15 cellular contexts compared by ENCODE assay signal in genomic region chr2:214261683-214262082, GRCh38.
DNase-seq lines count a peak whose midpoint lies in the region; FAIRE-seq and TF ChIP-seq lines count a peak whose summit lies in the region.
"Had no signal": no experiment of that assay in that cellular context is flagged by ENCODE, and none has a peak within 500 bp of the region (broad histone marks: within the 10 kb centered on the region; RNA-seq: fewer than 3 reads in every experiment).

No MANE protein-coding gene starts in this region.

- H3K4me3 Mint-ChIP-seq in type B pancreatic cell = no peak overlapping the region
- H3K4me3 Mint-ChIP-seq: B cell; CD8-positive, alpha-beta T cell had no signal

- H3K4me1 Mint-ChIP-seq in type B pancreatic cell (ENCODE audit: unreplicated experiment) = no peaks in the 10 kb centered on the region
- H3K4me1 Mint-ChIP-seq: B cell had no signal

- H3K27me3 Mint-ChIP-seq in type B pancreatic cell = no peaks in the 10 kb centered on the region
- H3K27me3 Mint-ChIP-seq: B cell had no signal

- TF ChIP-seq CTCF in epithelial cell of esophagus (IDR thresholded peaks at IDR 0.05; ENCODE audit: insufficient read depth, low read depth, low read length, missing control alignments) (no peak), type B pancreatic cell (conservative IDR thresholded peaks at IDR 0.05) (no peak)

- H3K4me3 ChIP-seq in epithelial cell of esophagus (ENCODE audit: low read length) = no peak overlapping the region

- no peak overlapping the region for H3K27ac Mint-ChIP-seq in type B pancreatic cell
- H3K27ac Mint-ChIP-seq: B cell; CD8-positive, alpha-beta T cell had no signal

- FAIRE-seq in RCC 7860 (lab: Jason Lieb, UNC) = peak; percentile 4
- FAIRE-seq: H1 had no signal

- no peaks in the 10 kb centered on the region for H3K9me3 Mint-ChIP-seq in type B pancreatic cell
- H3K9me3 Mint-ChIP-seq: CD8-positive, alpha-beta T cell had no signal

- H3K36me3 Mint-ChIP-seq in type B pancreatic cell = no peaks in the 10 kb centered on the region
- H3K36me3 Mint-ChIP-seq: CD8-positive, alpha-beta T cell had no signal

- DNase-seq in GM03348 (ENCODE audit: low spot score) (peak; percentile 5), RCC 7860 (ENCODE audit: low spot score) (no peak), epithelial cell of esophagus (ENCODE audit: low read depth) (peak; percentile 5), renal cortical epithelial cell (ENCODE audit: low read depth) (peak; percentile 3), NCI-H2081 (lab: John Stamatoyannopoulos, UW) (no peak), type B pancreatic cell (ENCODE audit: extremely low spot score, unreplicated experiment) (no peak), anterior cingulate cortex (lab: John Stamatoyannopoulos, UW) (no peak)
- DNase-seq: CD8-positive, alpha-beta T cell; Karpas-422; NCI-H187 treated with DMSO at 0.1 percent for 48 hours; NCI-H510A; NCI-H82; SHP77 had no signal

Comparison
In these comparisons a context has a peak if more than half of its experiments do, and no peak if none do; other contexts are left out.
1. DNase-seq: peak in GM03348 (single experiment), epithelial cell of esophagus (single experiment) and renal cortical epithelial cell (single experiment); none in RCC 7860 (single experiment), NCI-H2081 (0 of 2), type B pancreatic cell (single experiment) and anterior cingulate cortex (0 of 58).